ENCODE assay signal across 16 cellular contexts in genomic region chr3:9087831-9088413, GRCh38.
DNase-seq lines count a peak whose midpoint lies in the region; ATAC-seq and TF ChIP-seq lines count a peak whose summit lies in the region.
"Had no signal": no experiment of that assay in that cellular context is flagged by ENCODE, and none has a peak within 500 bp of the region (broad histone marks: within the 10 kb centered on the region; RNA-seq: fewer than 3 reads in every experiment).

No MANE protein-coding gene starts in this region.

- no peaks in the 10 kb centered on the region for H3K9me3 ChIP-seq in breast epithelium
- no peaks in the 10 kb centered on the region for H3K9me3 ChIP-seq in lower lobe of right lung
- H3K9me3 ChIP-seq in upper lobe of right lung, result no peaks in the 10 kb centered on the region
- H3K9me3 ChIP-seq: A549, body of pancreas, tibial nerve had no signal

- H3K4me1 Mint-ChIP-seq in MCF 10A (ENCODE audit: insufficient read depth, unreplicated experiment), result peaks cover 25% of the 10 kb centered on the region
- peaks cover 19% of the 10 kb centered on the region for H3K4me1 Mint-ChIP-seq in dendritic cell treated with granulocyte-macrophage colony-stimulating factor and Interleukin-4, amounts not matched to agents 40 ng/mL and 50 ng/mL, for 4 days (ENCODE audit: low read depth)

- intact Hi-C loops in MCF 10A (cut with micrococcal nuclease), result loop anchor here (5.0 kb wide), 1 partner anchor 159 kb away; the partner anchor contains the start of gene SRGAP3
- intact Hi-C loops in breast epithelium (cut with DNase I; ENCODE audit: low total_unique reads), result no loop called here
- intact Hi-C loops in dendritic cell treated with granulocyte-macrophage colony-stimulating factor and Interleukin-4, amounts not matched to agents 40 ng/mL and 50 ng/mL, for 4 days (cut with micrococcal nuclease), result no loop called here
- intact Hi-C loops in lower lobe of right lung (cut with DNase I), result no loop called here
- intact Hi-C loops in upper lobe of right lung (cut with DNase I), result no loop called here

- H3K36me3 ChIP-seq in breast epithelium (no peaks in the 10 kb centered on the region), lower lobe of right lung (no peaks in the 10 kb centered on the region), upper lobe of right lung (no peaks in the 10 kb centered on the region)
- H3K36me3 ChIP-seq: tibial nerve had no signal

- BruUV-seq in MCF 10A (replicated peaks; lab: Mats Ljungman, UMichigan), result no TSS peak

- no peak for TF ChIP-seq POLR2A in breast epithelium (IDR thresholded peaks at IDR 0.05)

- TF ChIP-seq CTCF in MCF 10A (IDR thresholded peaks at IDR 0.05; ENCODE audit: unreplicated experiment) (no peak), breast epithelium (IDR thresholded peaks at IDR 0.05) (no peak), lower lobe of right lung (IDR thresholded peaks at IDR 0.05) (no peak), upper lobe of right lung (IDR thresholded peaks at IDR 0.05) (no peak), GM20000 (IDR thresholded peaks at IDR 0.05; ENCODE audit: extremely low read depth, missing control alignments) (no peak)

- H3K9me3 Mint-ChIP-seq in MCF 10A (ENCODE audit: unreplicated experiment), result no peaks in the 10 kb centered on the region
- no peaks in the 10 kb centered on the region for H3K9me3 Mint-ChIP-seq in dendritic cell treated with granulocyte-macrophage colony-stimulating factor and Interleukin-4, amounts not matched to agents 40 ng/mL and 50 ng/mL, for 4 days
- no peaks in the 10 kb centered on the region for H3K9me3 Mint-ChIP-seq in activated naive CD4-positive, alpha-beta T cell treated with anti-CD3 and anti-CD28 coated beads, Interleukin-2, amount 50 U/mL, for 72 hours
- H3K9me3 Mint-ChIP-seq: activated T-cell treated with anti-CD3 and anti-CD28 coated beads, Interleukin-2, amount 50 U/mL, for 4 hours had no signal

- DNase-seq in MCF 10A (ENCODE audit: unreplicated experiment) (no peak), breast epithelium (ENCODE audit: low spot score in 2 of 2) (no peak), lower lobe of right lung (no peak), upper lobe of right lung (no peak), GM20000 (ENCODE audit: low spot score) (no peak)
- no peak for DNase-seq in activated naive CD4-positive, alpha-beta T cell treated with anti-CD3 and anti-CD28 coated beads, Interleukin-2, amount 50 U/mL, for 72 hours (ENCODE audit: low spot score in 2 of 2)
- DNase-seq: activated CD4-positive, CD25-positive, alpha-beta regulatory T cell; activated T-cell treated with anti-CD3 and anti-CD28 coated beads, Interleukin-2, amount 50 U/mL, for 4 hours; Calu3; NCI-H1436 had no signal

- peaks cover 7% of the 10 kb centered on the region for H3K36me3 Mint-ChIP-seq in MCF 10A (ENCODE audit: insufficient read depth, unreplicated experiment)
- no peaks in the 10 kb centered on the region for H3K36me3 Mint-ChIP-seq in dendritic cell treated with granulocyte-macrophage colony-stimulating factor and Interleukin-4, amounts not matched to agents 40 ng/mL and 50 ng/mL, for 4 days (ENCODE audit: low read depth)
- H3K36me3 Mint-ChIP-seq in activated naive CD4-positive, alpha-beta T cell treated with anti-CD3 and anti-CD28 coated beads, Interleukin-2, amount 50 U/mL, for 72 hours, result no peaks in the 10 kb centered on the region

- H3K27ac Mint-ChIP-seq in MCF 10A (ENCODE audit: low read depth, unreplicated experiment), result peak overlapping the region; percentile 62
- H3K27ac Mint-ChIP-seq in dendritic cell treated with granulocyte-macrophage colony-stimulating factor and Interleukin-4, amounts not matched to agents 40 ng/mL and 50 ng/mL, for 4 days, result peak overlapping the region; percentile 58
- no peak overlapping the region for H3K27ac Mint-ChIP-seq in activated naive CD4-positive, alpha-beta T cell treated with anti-CD3 and anti-CD28 coated beads, Interleukin-2, amount 50 U/mL, for 72 hours

- no peak overlapping the region for H3K4me3 ChIP-seq in breast epithelium
- no peak overlapping the region for H3K4me3 ChIP-seq in lower lobe of right lung
- no peak overlapping the region for H3K4me3 ChIP-seq in upper lobe of right lung
- H3K4me3 ChIP-seq: A549, body of pancreas, SK-N-MC, tibial nerve had no signal

- H3K27me3 Mint-ChIP-seq in MCF 10A (ENCODE audit: insufficient read depth, unreplicated experiment), result no peaks in the 10 kb centered on the region
- H3K27me3 Mint-ChIP-seq in dendritic cell treated with granulocyte-macrophage colony-stimulating factor and Interleukin-4, amounts not matched to agents 40 ng/mL and 50 ng/mL, for 4 days, result no peaks in the 10 kb centered on the region

- POLR2A ChIA-PET in MCF 10A (lab: Yijun Ruan, JAX), result interaction anchor here (0.7 kb wide), 2 partner anchors 160 to 162 kb away, joined by 3 to 4 read pairs; partner anchors contain the start of gene SRGAP3

- H3K4me1 ChIP-seq in breast epithelium (no peaks in the 10 kb centered on the region), lower lobe of right lung (peaks cover 19% of the 10 kb centered on the region), upper lobe of right lung (peaks cover 16% of the 10 kb centered on the region)
- H3K4me1 ChIP-seq: A549 had no signal

- H3K4me3 Mint-ChIP-seq in MCF 10A (ENCODE audit: unreplicated experiment), result peak overlapping the region; percentile 38
- H3K4me3 Mint-ChIP-seq in dendritic cell treated with granulocyte-macrophage colony-stimulating factor and Interleukin-4, amounts not matched to agents 40 ng/mL and 50 ng/mL, for 4 days, result no peak overlapping the region
- H3K4me3 Mint-ChIP-seq: activated T-cell treated with anti-CD3 and anti-CD28 coated beads, Interleukin-2, amount 50 U/mL, for 4 hours had no signal

- H3K27me3 ChIP-seq in breast epithelium (no peaks in the 10 kb centered on the region), lower lobe of right lung (ENCODE audit: low read depth) (no peaks in the 10 kb centered on the region), upper lobe of right lung (no peaks in the 10 kb centered on the region)
- H3K27me3 ChIP-seq: body of pancreas, tibial nerve had no signal

- no peak overlapping the region for H3K27ac ChIP-seq in breast epithelium
- H3K27ac ChIP-seq in lower lobe of right lung, result peak overlapping the region; percentile 65
- peak overlapping the region; percentile 53 for H3K27ac ChIP-seq in upper lobe of right lung
- H3K27ac ChIP-seq: A549, SK-N-MC had no signal

- CTCF ChIA-PET in MCF 10A (lab: Yijun Ruan, JAX), result interaction anchor here (0.6 to 1.2 kb wide), 2 partner anchors 31 to 215 kb away, joined by 4 to 5 read pairs; no protein-coding TSS in a partner anchor

- ATAC-seq in lower lobe of right lung, result peak; percentile 60 to 63
- peak; percentile 60 for ATAC-seq in upper lobe of right lung
- no peak for ATAC-seq in activated naive CD4-positive, alpha-beta T cell treated with anti-CD3 and anti-CD28 coated beads, Interleukin-2, amount 50 U/mL, for 72 hours
- ATAC-seq in HG02610 (IDR thresholded peaks at IDR 0.05; ENCODE audit: unreplicated experiment), result no peak
- ATAC-seq: activated T-cell treated with anti-CD3 and anti-CD28 coated beads, Interleukin-2, amount 50 U/mL, for 4 hours had no signal

Comparison
In these comparisons a context has a peak if more than half of its experiments do, and no peak if none do; other contexts are left out.
1. H3K27ac Mint-ChIP-seq: peak in MCF 10A (single experiment) and dendritic cell treated with granulocyte-macrophage colony-stimulating factor and Interleukin-4, amounts not matched to agents 40 ng/mL and 50 ng/mL, for 4 days (single experiment); none in activated naive CD4-positive, alpha-beta T cell treated with anti-CD3 and anti-CD28 coated beads, Interleukin-2, amount 50 U/mL, for 72 hours (0 of 2).
2. H3K27ac ChIP-seq: peak in lower lobe of right lung (single experiment) and upper lobe of right lung (single experiment); none in breast epithelium (0 of 2).
3. ATAC-seq: peak in lower lobe of right lung (2 of 2) and upper lobe of right lung (single experiment); none in activated naive CD4-positive, alpha-beta T cell treated with anti-CD3 and anti-CD28 coated beads, Interleukin-2, amount 50 U/mL, for 72 hours (0 of 2) and HG02610 (single experiment).